In the genomic region with DNA sequence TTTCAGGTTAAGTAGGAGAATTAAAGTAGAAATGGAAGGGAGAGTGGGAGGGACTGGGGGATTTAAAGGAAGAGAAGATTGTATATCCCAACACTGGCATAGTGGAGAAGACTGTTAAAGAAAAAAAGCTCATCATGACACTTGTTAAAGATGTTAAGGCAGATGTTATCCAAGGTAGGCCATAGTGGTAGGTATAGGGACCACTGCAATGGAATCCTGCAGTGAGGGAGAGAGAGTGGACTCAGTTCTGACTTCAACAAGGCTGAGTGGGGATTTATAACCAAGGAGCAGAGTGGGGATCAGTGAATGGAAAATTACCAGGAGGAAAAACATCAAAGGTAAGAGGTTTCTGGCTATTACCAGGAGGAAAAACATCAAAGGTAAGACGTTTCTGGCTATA, we compare ENCODE assay signal across 18 cellular contexts. TPM values are rescaled to one million over a fixed set of nuclear protein-coding genes. Genes with fewer than 3 reads are reported as not detected.
DNase-seq lines count a peak whose midpoint lies in the region; ATAC-seq and TF ChIP-seq lines count a peak whose summit lies in the region.
"Had no signal": no experiment of that assay in that cellular context is flagged by ENCODE, and none has a peak within 500 bp of the region (broad histone marks: within the 10 kb centered on the region; RNA-seq: fewer than 3 reads in every experiment).

No MANE protein-coding gene starts in this region.

- TF ChIP-seq CTCF in A673 (conservative IDR thresholded peaks at IDR 0.05; ENCODE audit: low read depth, low read length), result no peak
- TF ChIP-seq CTCF in IMR-90 (conservative IDR thresholded peaks at IDR 0.05; ENCODE audit: low read depth, low read length), result no peak
- peak; percentile 21 for TF ChIP-seq CTCF in brain microvascular endothelial cell (IDR thresholded peaks at IDR 0.05; ENCODE audit: low read depth, low read length, missing control alignments)
- TF ChIP-seq CTCF in type B pancreatic cell (conservative IDR thresholded peaks at IDR 0.05), result peak; percentile 39
- no peak for TF ChIP-seq CTCF in BE2C (IDR thresholded peaks at IDR 0.05; ENCODE audit: low read depth, low read length)

- H2BK20ac ChIP-seq in IMR-90 (ENCODE audit: low read depth, low read length), result peak overlapping the region; percentile 42; the same call in 1 of the 2 replicates

- TF ChIP-seq RAD21 in IMR-90 (IDR thresholded peaks at IDR 0.05; ENCODE audit: low read length), result no peak

- no peak overlapping the region; the same call in 1 of the 2 replicates for H2BK120ac ChIP-seq in IMR-90 (ENCODE audit: low read depth, low read length)

- no peak overlapping the region for H2AFZ ChIP-seq in IMR-90 (replicated peaks; ENCODE audit: low read length, poor library complexity)
- H2AFZ ChIP-seq: GM23248 had no signal

- POLR2A ChIA-PET in A673 (lab: Charles Lee; ENCODE audit: low non-redundant PET) (no interaction called here), IMR-90 (lab: Charles Lee; ENCODE audit: unreplicated experiment) (no interaction called here)

- H3K27ac ChIP-seq in A673 (ENCODE audit: low read depth, low read length, poor library complexity, severe bottlenecking), result peak overlapping the region; percentile 87
- H3K27ac ChIP-seq in IMR-90 (ENCODE audit: insufficient read depth, low read length), result peak overlapping the region; percentile 62; the same call in 1 of the 2 replicates
- H3K27ac ChIP-seq in brain microvascular endothelial cell, result no peak overlapping the region
- H3K27ac ChIP-seq: GM23248 had no signal

- dilution Hi-C loops in IMR-90 (cut with HindIII; ENCODE audit: low sequenced_read_pairs, unreplicated experiment), result no loop called here

- TF ChIP-seq POLR2A in IMR-90 (IDR thresholded peaks at IDR 0.05; ENCODE audit: low read depth, low read length), result no peak

- H3K4me2 ChIP-seq in IMR-90 (ENCODE audit: low read depth, low read length), result no peak overlapping the region

- H3K4me1 ChIP-seq in A673 (ENCODE audit: insufficient read depth, low read length, poor library complexity, severe bottlenecking) (peaks cover 40% of the 10 kb centered on the region), IMR-90 (ENCODE audit: control insufficient read depth, insufficient read depth, low read length) (peaks cover 9% of the 10 kb centered on the region; the same call in 1 of the 2 replicates), BE2C (no peaks in the 10 kb centered on the region)

- H3K56ac ChIP-seq in IMR-90 (ENCODE audit: extremely low read depth, insufficient read depth, low read length), result no peak overlapping the region

- H3K14ac ChIP-seq in IMR-90 (replicated peaks; ENCODE audit: low read depth, low read length), result no peak overlapping the region

- no peak overlapping the region for H3K9ac ChIP-seq in IMR-90 (ENCODE audit: low read depth, low read length)
- H3K9ac ChIP-seq: GM23248 had no signal

- DNase-seq in A673 (ENCODE audit: low spot score) (no peak), IMR-90 (no peak), brain microvascular endothelial cell (no peak), type B pancreatic cell (ENCODE audit: extremely low spot score, unreplicated experiment) (no peak), BE2C (no peak)
- no peak for DNase-seq in activated CD4-positive, alpha-beta T cell treated with anti-CD3 and anti-CD28 coated beads, Interleukin-2, amount 50 U/mL, for 48 hours
- DNase-seq: 8988T; ACHN; C1 segment of cervical spinal cord; Calu3; CD4-positive, alpha-beta T cell; DMS 273 treated with DMSO at 0.1 percent for 48 hours; GM23248; H9; HFFc6 had no signal

- H3K9me3 Mint-ChIP-seq in type B pancreatic cell, result no peaks in the 10 kb centered on the region
- H3K9me3 Mint-ChIP-seq: CD4-positive, alpha-beta T cell; H9; HFFc6 had no signal

- H3K36me3 Mint-ChIP-seq in type B pancreatic cell, result peaks cover 9% of the 10 kb centered on the region

- H3K4ac ChIP-seq in IMR-90 (ENCODE audit: low read depth, low read length), result peak overlapping the region; percentile 42; the same call in 1 of the 2 replicates

- H2AK9ac ChIP-seq in IMR-90 (replicated peaks; ENCODE audit: low read depth, low read length, poor library complexity), result no peak overlapping the region

- ATAC-seq in IMR-90 (ENCODE audit: low read depth) (no peak), GM21367 (IDR thresholded peaks at IDR 0.05; ENCODE audit: unreplicated experiment) (no peak)
- ATAC-seq: K562 had no signal

- peaks cover 5% of the 10 kb centered on the region for H3K9me3 ChIP-seq in A673 (ENCODE audit: low read depth, low read length, poor library complexity, severe bottlenecking)
- no peaks in the 10 kb centered on the region for H3K9me3 ChIP-seq in IMR-90 (ENCODE audit: control insufficient read depth, insufficient read depth, low read length)
- no peaks in the 10 kb centered on the region for H3K9me3 ChIP-seq in BE2C

- WGBS in IMR-90 (ENCODE audit: extremely low coverage in 2 of 2, insufficient read length in 1 of 2), 2 experiments, result no CpG with 5 or more reads among the region's 1 CpG

- no peaks in the 10 kb centered on the region for H3K27me3 ChIP-seq in A673 (replicated peaks; ENCODE audit: insufficient read depth, low read depth, low read length, poor library complexity)
- H3K27me3 ChIP-seq in IMR-90 (ENCODE audit: control insufficient read depth, insufficient read depth, low read length), result no peaks in the 10 kb centered on the region
- H3K27me3 ChIP-seq in brain microvascular endothelial cell (replicated peaks), result no peaks in the 10 kb centered on the region
- H3K27me3 ChIP-seq in BE2C, result no peaks in the 10 kb centered on the region

- H2BK15ac ChIP-seq in IMR-90 (ENCODE audit: low read depth, low read length), result no peak overlapping the region

- H3K23ac ChIP-seq in IMR-90 (ENCODE audit: low read depth, low read length), result no peak overlapping the region

- BruUV-seq in A673 (replicated peaks; lab: Mats Ljungman, UMichigan) (no TSS peak), IMR-90 (replicated peaks; lab: Mats Ljungman, UMichigan) (no TSS peak)

- intact Hi-C loops in A673 (cut with micrococcal nuclease; ENCODE audit: unreplicated experiment) (no loop called here), IMR-90 (cut with micrococcal nuclease) (no loop called here)

- H3K4me3 ChIP-seq in A673 (ENCODE audit: low read depth, low read length, poor library complexity, severe bottlenecking) (no peak overlapping the region), IMR-90 (ENCODE audit: insufficient read depth, low read depth, low read length) (no peak overlapping the region), brain microvascular endothelial cell (ENCODE audit: low read depth, low read length) (no peak overlapping the region), BE2C (ENCODE audit: low read depth, low read length) (no peak overlapping the region)
- H3K4me3 ChIP-seq: GM23248, K562 had no signal

- H3K9me1 ChIP-seq in IMR-90 (ENCODE audit: insufficient read depth, low read length), result no peaks in the 10 kb centered on the region

- no peak overlapping the region for H3K4me3 Mint-ChIP-seq in type B pancreatic cell
- H3K4me3 Mint-ChIP-seq: CD4-positive, alpha-beta T cell; H9; HFFc6 had no signal

- no peak overlapping the region for H4K8ac ChIP-seq in IMR-90 (ENCODE audit: low read depth in 2 of 2, low read length in 2 of 2)

- H3K36me3 ChIP-seq in A673 (ENCODE audit: insufficient read depth, low read length, poor library complexity, severe bottlenecking) (peaks cover 3% of the 10 kb centered on the region), IMR-90 (ENCODE audit: control insufficient read depth, insufficient read depth, low read length) (peaks cover 29% of the 10 kb centered on the region), brain microvascular endothelial cell (replicated peaks) (no peaks in the 10 kb centered on the region), BE2C (no peaks in the 10 kb centered on the region)

- no peak overlapping the region for H4K91ac ChIP-seq in IMR-90 (ENCODE audit: insufficient read depth, low read depth, low read length)

- in situ Hi-C loops in IMR-90 (cut with MboI; ENCODE audit: low sequenced_read_pairs), result no loop called here
- in situ Hi-C loops in brain microvascular endothelial cell (cut with HindIII; ENCODE audit: low pct_ligation_motif_present, low sequenced_read_pairs), result no loop called here

- CTCF ChIA-PET in A673 (lab: Charles Lee), result no interaction called here
- CTCF ChIA-PET in IMR-90 (lab: Yijun Ruan, JAX), result interaction anchor here (1.4 to 2.0 kb wide), 2 partner anchors 21 to 29 kb away, joined by 5 to 6 read pairs; a partner anchor contains a TSS

- H3K18ac ChIP-seq in IMR-90 (ENCODE audit: low read depth, low read length), result peak overlapping the region; percentile 86

- H3K79me1 ChIP-seq in IMR-90 (ENCODE audit: low read depth in 1 of 2, low read length in 2 of 2), result no peaks in the 10 kb centered on the region

- peak overlapping the region; percentile 86 for H4K5ac ChIP-seq in IMR-90 (ENCODE audit: low read depth, low read length)

- no peaks in the 10 kb centered on the region for H3K27me3 Mint-ChIP-seq in type B pancreatic cell
- H3K27me3 Mint-ChIP-seq: CD4-positive, alpha-beta T cell had no signal

- H3K27ac Mint-ChIP-seq in type B pancreatic cell, result no peak overlapping the region
- H3K27ac Mint-ChIP-seq: CD4-positive, alpha-beta T cell; HFFc6 had no signal

- H4K20me1 ChIP-seq in IMR-90 (ENCODE audit: insufficient read depth, low read length), result no peaks in the 10 kb centered on the region

- no peaks in the 10 kb centered on the region for H3K4me1 Mint-ChIP-seq in type B pancreatic cell (ENCODE audit: unreplicated experiment)

- H2BK5ac ChIP-seq in IMR-90 (ENCODE audit: low read depth, low read length, poor library complexity, severe bottlenecking), result no peak overlapping the region

- H2AK5ac ChIP-seq in IMR-90 (ENCODE audit: low read depth, low read length), result no peak overlapping the region

RNA-seq across cellular contexts. Expression of a gene that starts 21.1 kb away (rescaled TPM):
- total RNA-seq in A673 (2021), result 10.3 and 12.4 TPM in 2 replicates
- 9.7 and 9.9 TPM in 2 replicates for total RNA-seq in IMR-90 (2012; rRNA removed)
- 14.2 TPM in 2 replicates for polyA plus RNA-seq in IMR-90 (2012; rRNA removed)
- 3.5 and 7.3 TPM in 2 replicates for polyA plus RNA-seq in IMR-90 (2012; cell fraction: cytosol; rRNA removed)
- 3.2 and 12.1 TPM in 2 replicates for polyA plus RNA-seq in IMR-90 (2012; cell fraction: nucleus; rRNA removed; ENCODE audit: low replicate concordance)
- 9.4 and 18.0 TPM in 2 replicates for total RNA-seq in type B pancreatic cell (ENCODE audit: low replicate concordance)
- polyA plus RNA-seq in BE2C (2012; ENCODE audit: insufficient read depth, insufficient read length, low read depth), result 1.8 TPM

RNA-seq across cellular contexts. Expression of a gene that starts 30.7 kb away (rescaled TPM):
- total RNA-seq in A673 (2021), result 1.2 and 1.4 TPM in 2 replicates
- total RNA-seq in IMR-90 (2012; rRNA removed), result not detected in 2 replicates
- polyA plus RNA-seq in IMR-90 (2012; rRNA removed), result not detected in 2 replicates
- not detected in 2 replicates for polyA plus RNA-seq in IMR-90 (2012; cell fraction: cytosol; rRNA removed)
- polyA plus RNA-seq in IMR-90 (2012; cell fraction: nucleus; rRNA removed; ENCODE audit: low replicate concordance), result not detected in 2 replicates
- total RNA-seq in type B pancreatic cell (ENCODE audit: low replicate concordance), result 1.2 and 7.6 TPM in 2 replicates
- not detected for polyA plus RNA-seq in BE2C (2012; ENCODE audit: insufficient read depth, insufficient read length, low read depth)
- total RNA-seq: Calu3; CD4-positive, alpha-beta T cell; Daoy; GM23248; HFFc6; K562 had no signal
- polyA plus RNA-seq: GM23248 had no signal

Comparison
In these comparisons a context has a peak if more than half of its experiments do, and no peak if none do; other contexts are left out.
1. CTCF ChIP-seq: peak in brain microvascular endothelial cell (single experiment) and type B pancreatic cell (single experiment); none in A673 (single experiment), IMR-90 (single experiment) and BE2C (single experiment).